ENCODE assay signal across 1 cellular context in genomic region chr19:35119578-35119977, GRCh38.
TF ChIP-seq lines count a peak whose summit lies in the region.

No MANE protein-coding gene starts in this region.

TF ChIP-seq in liver, 16 proteins besides CTCF, POLR2A, EP300 and RAD21 (continued from another document):
- no peak for TF ChIP-seq REST (IDR thresholded peaks at IDR 0.05)
- no peak for TF ChIP-seq MAX (IDR thresholded peaks at IDR 0.05)
